11 cellular contexts compared by ENCODE assay signal in genomic region chr4:153645183-153645582, GRCh38. TPM values are rescaled to one million over a fixed set of nuclear protein-coding genes. Genes with fewer than 3 reads are reported as not detected.
DNase-seq lines count a peak whose midpoint lies in the region; ATAC-seq and TF ChIP-seq lines count a peak whose summit lies in the region.
"Had no signal": no experiment of that assay in that cellular context is flagged by ENCODE, and none has a peak within 500 bp of the region (broad histone marks: within the 10 kb centered on the region; RNA-seq: fewer than 3 reads in every experiment).

No MANE protein-coding gene starts in this region.

- H3K9me3 ChIP-seq in IMR-90 (ENCODE audit: control insufficient read depth, insufficient read depth, low read length): peaks cover 3% of the 10 kb centered on the region

- H3K9me3 Mint-ChIP-seq in activated CD4-positive, alpha-beta T cell treated with anti-CD3 and anti-CD28 coated beads, Interleukin-2, amount 10 ng/mL, durations not matched to agents 24 days and 14 days: no peaks in the 10 kb centered on the region
- no peaks in the 10 kb centered on the region for H3K9me3 Mint-ChIP-seq in neural crest cell
- H3K9me3 Mint-ChIP-seq in effector memory CD8-positive, alpha-beta T cell: no peaks in the 10 kb centered on the region

- ATAC-seq in IMR-90 (ENCODE audit: low read depth): no peak
- ATAC-seq in effector memory CD8-positive, alpha-beta T cell (replicated peaks): no peak

- no peak for TF ChIP-seq RAD21 in IMR-90 (IDR thresholded peaks at IDR 0.05; ENCODE audit: low read length)

- H2AK5ac ChIP-seq in IMR-90 (ENCODE audit: low read depth, low read length): no peak overlapping the region

- no peak overlapping the region for H2BK120ac ChIP-seq in IMR-90 (ENCODE audit: low read depth, low read length)

- no peak overlapping the region for H3K4ac ChIP-seq in IMR-90 (ENCODE audit: low read depth, low read length)

- no peak overlapping the region for H2BK20ac ChIP-seq in IMR-90 (ENCODE audit: low read depth, low read length)

- no peak for TF ChIP-seq POLR2A in IMR-90 (IDR thresholded peaks at IDR 0.05; ENCODE audit: low read depth, low read length)

- no peak overlapping the region for H4K91ac ChIP-seq in IMR-90 (ENCODE audit: insufficient read depth, low read depth, low read length)

- no peaks in the 10 kb centered on the region for H3K4me1 ChIP-seq in IMR-90 (ENCODE audit: control insufficient read depth, insufficient read depth, low read length)

- in situ Hi-C loops in IMR-90 (cut with MboI; ENCODE audit: low sequenced_read_pairs): no loop called here

- no TSS peak for BruUV-seq in IMR-90 (replicated peaks; lab: Mats Ljungman, UMichigan)

- H2AK9ac ChIP-seq in IMR-90 (replicated peaks; ENCODE audit: low read depth, low read length, poor library complexity): no peak overlapping the region

- no peaks in the 10 kb centered on the region for H3K79me1 ChIP-seq in IMR-90 (ENCODE audit: low read depth in 1 of 2, low read length in 2 of 2)

- no peak overlapping the region for H3K9ac ChIP-seq in IMR-90 (ENCODE audit: low read depth, low read length)

- H3K9me1 ChIP-seq in IMR-90 (ENCODE audit: insufficient read depth, low read length): no peaks in the 10 kb centered on the region

- dilution Hi-C loops in IMR-90 (cut with HindIII; ENCODE audit: low sequenced_read_pairs, unreplicated experiment): no loop called here

- no peak overlapping the region for H3K27ac ChIP-seq in IMR-90 (ENCODE audit: insufficient read depth, low read length)
- no peak overlapping the region for H3K27ac ChIP-seq in caudate nucleus (ENCODE audit: low read depth, low read length)

- H3K27ac Mint-ChIP-seq in activated CD4-positive, alpha-beta T cell treated with anti-CD3 and anti-CD28 coated beads, Interleukin-2, amount 10 ng/mL, durations not matched to agents 24 days and 14 days: no peak overlapping the region
- no peak overlapping the region for H3K27ac Mint-ChIP-seq in neural crest cell (ENCODE audit: unreplicated experiment)
- H3K27ac Mint-ChIP-seq in effector memory CD8-positive, alpha-beta T cell: no peak overlapping the region
- H3K27ac Mint-ChIP-seq: nephron; stimulated activated naive CD8-positive, alpha-beta T cell treated with anti-CD3 and anti-CD28 coated beads, Interleukin-15, Interleukin-2, amounts not matched to agents 100 ng/mL and 50 ng/mL, for 24 hours had no signal

- H3K4me3 Mint-ChIP-seq in activated CD4-positive, alpha-beta T cell treated with anti-CD3 and anti-CD28 coated beads, Interleukin-2, amount 10 ng/mL, durations not matched to agents 24 days and 14 days: no peak overlapping the region
- H3K4me3 Mint-ChIP-seq in neural crest cell: no peak overlapping the region
- H3K4me3 Mint-ChIP-seq in effector memory CD8-positive, alpha-beta T cell: no peak overlapping the region
- H3K4me3 Mint-ChIP-seq: nephron; stimulated activated naive CD8-positive, alpha-beta T cell treated with anti-CD3 and anti-CD28 coated beads, Interleukin-15, Interleukin-2, amounts not matched to agents 100 ng/mL and 50 ng/mL, for 24 hours had no signal

- no peak overlapping the region for H2BK15ac ChIP-seq in IMR-90 (ENCODE audit: low read depth, low read length)

- H2AFZ ChIP-seq in IMR-90 (replicated peaks; ENCODE audit: low read length, poor library complexity): no peak overlapping the region

- no peak overlapping the region for H3K18ac ChIP-seq in IMR-90 (ENCODE audit: low read depth, low read length)

- TF ChIP-seq CTCF in IMR-90 (conservative IDR thresholded peaks at IDR 0.05; ENCODE audit: low read depth, low read length): peak; percentile 15; the same call in 1 of the 2 replicates
- 0 out of 2 replicates have a peak, but pooled peaks have one; percentile 21 for TF ChIP-seq CTCF in WI38 (IDR thresholded peaks at IDR 0.05; ENCODE audit: low read depth, low read length)
- TF ChIP-seq CTCF in neural crest cell (conservative IDR thresholded peaks at IDR 0.05): peak; percentile 45

- H4K20me1 ChIP-seq in IMR-90 (ENCODE audit: insufficient read depth, low read length): no peaks in the 10 kb centered on the region

- H3K4me3 ChIP-seq in IMR-90 (ENCODE audit: insufficient read depth, low read depth, low read length) (no peak overlapping the region), WI38 (ENCODE audit: low read depth, low read length) (no peak overlapping the region)

- H4K5ac ChIP-seq in IMR-90 (ENCODE audit: low read depth, low read length): no peak overlapping the region

- WGBS in IMR-90 (ENCODE audit: extremely low coverage in 2 of 2, insufficient read length in 1 of 2), 2 experiments: no CpG with 5 or more reads among the region's 1 CpG

- no peaks in the 10 kb centered on the region for H3K36me3 ChIP-seq in IMR-90 (ENCODE audit: control insufficient read depth, insufficient read depth, low read length)

- no peak overlapping the region for H3K56ac ChIP-seq in IMR-90 (ENCODE audit: extremely low read depth, insufficient read depth, low read length)

- H3K23ac ChIP-seq in IMR-90 (ENCODE audit: low read depth, low read length): no peak overlapping the region

- no peak overlapping the region for H3K4me2 ChIP-seq in IMR-90 (ENCODE audit: low read depth, low read length)

- H3K14ac ChIP-seq in IMR-90 (replicated peaks; ENCODE audit: low read depth, low read length): no peak overlapping the region

- CTCF ChIA-PET in IMR-90 (lab: Yijun Ruan, JAX): interaction anchor here (0.6 kb wide), 1 partner anchor 106 kb away, joined by 3 read pairs; no protein-coding TSS in a partner anchor

- H3K4me1 Mint-ChIP-seq in activated CD4-positive, alpha-beta T cell treated with anti-CD3 and anti-CD28 coated beads, Interleukin-2, amount 10 ng/mL, durations not matched to agents 24 days and 14 days: peaks cover 24% of the 10 kb centered on the region
- H3K4me1 Mint-ChIP-seq in neural crest cell: peaks cover 8% of the 10 kb centered on the region
- peaks cover 2 to 4% of the 10 kb centered on the region in 2 donors for H3K4me1 Mint-ChIP-seq in effector memory CD8-positive, alpha-beta T cell (ENCODE audit: low read depth in 2 of 2)
- H3K4me1 Mint-ChIP-seq: nephron had no signal

- DNase-seq in activated CD4-positive, alpha-beta T cell treated with anti-CD3 and anti-CD28 coated beads, Interleukin-2, amount 10 ng/mL, durations not matched to agents 24 days and 14 days: peak; percentile 57
- DNase-seq in activated CD4-positive, alpha-beta T cell treated with anti-CD3 and anti-CD28 coated beads, Interleukin-2, amount 50 U/mL, for 1 hour: no peak
- DNase-seq in IMR-90 (no peak), neural crest cell (ENCODE audit: low read depth, low spot score) (no peak), caudate nucleus (lab: John Stamatoyannopoulos, UW) (no peak), glomerular visceral epithelial cell (ENCODE audit: extremely low spot score) (no peak)
- no peak for DNase-seq in effector memory CD8-positive, alpha-beta T cell
- DNase-seq: NCI-H1105 had no signal

- no peaks in the 10 kb centered on the region for H3K27me3 Mint-ChIP-seq in activated CD4-positive, alpha-beta T cell treated with anti-CD3 and anti-CD28 coated beads, Interleukin-2, amount 10 ng/mL, durations not matched to agents 24 days and 14 days
- no peaks in the 10 kb centered on the region for H3K27me3 Mint-ChIP-seq in neural crest cell (ENCODE audit: low read depth)
- no peaks in the 10 kb centered on the region for H3K27me3 Mint-ChIP-seq in effector memory CD8-positive, alpha-beta T cell
- H3K27me3 Mint-ChIP-seq: stimulated activated naive CD8-positive, alpha-beta T cell treated with anti-CD3 and anti-CD28 coated beads, Interleukin-15, Interleukin-2, amounts not matched to agents 100 ng/mL and 50 ng/mL, for 24 hours had no signal

- H4K8ac ChIP-seq in IMR-90 (ENCODE audit: low read depth in 2 of 2, low read length in 2 of 2): no peak overlapping the region

- H2BK5ac ChIP-seq in IMR-90 (ENCODE audit: low read depth, low read length, poor library complexity, severe bottlenecking): no peak overlapping the region

- POLR2A ChIA-PET in IMR-90 (lab: Charles Lee; ENCODE audit: unreplicated experiment): no interaction called here

- no peaks in the 10 kb centered on the region; the same call in 1 of the 2 replicates for H3K27me3 ChIP-seq in IMR-90 (ENCODE audit: control insufficient read depth, insufficient read depth, low read length)

- peaks cover 2% of the 10 kb centered on the region for H3K36me3 Mint-ChIP-seq in activated CD4-positive, alpha-beta T cell treated with anti-CD3 and anti-CD28 coated beads, Interleukin-2, amount 10 ng/mL, durations not matched to agents 24 days and 14 days (ENCODE audit: low read depth)
- H3K36me3 Mint-ChIP-seq in neural crest cell (ENCODE audit: low read depth): peaks cover 2% of the 10 kb centered on the region
- no peaks in the 10 kb centered on the region for H3K36me3 Mint-ChIP-seq in effector memory CD8-positive, alpha-beta T cell (ENCODE audit: insufficient read depth)

- intact Hi-C loops in activated CD4-positive, alpha-beta T cell treated with anti-CD3 and anti-CD28 coated beads, Interleukin-2, amount 10 ng/mL, durations not matched to agents 24 days and 14 days (cut with micrococcal nuclease): loop anchor here (2.0 kb wide), 1 partner anchor 106 kb away; no protein-coding TSS in a partner anchor
- intact Hi-C loops in IMR-90 (cut with micrococcal nuclease): loop anchor here (5.0 kb wide), 1 partner anchor 107 kb away; no protein-coding TSS in a partner anchor

TF ChIP-seq in IMR-90, 13 proteins besides CTCF, POLR2A, EP300 and RAD21 (continues in another document):
- TF ChIP-seq MXI1 (IDR thresholded peaks at IDR 0.05; ENCODE audit: borderline replicate concordance, low read depth, low read length): no peak
- TF ChIP-seq SMC3 (IDR thresholded peaks at IDR 0.05; ENCODE audit: low read depth, low read length): no peak
- no peak for TF ChIP-seq FOS (IDR thresholded peaks at IDR 0.05; ENCODE audit: low read depth, low read length)
- no peak for TF ChIP-seq RFX5 (IDR thresholded peaks at IDR 0.05; ENCODE audit: low read depth, low read length)
- no peak for TF ChIP-seq BHLHE40 (IDR thresholded peaks at IDR 0.05; ENCODE audit: low read depth, low read length)

RNA-seq across cellular contexts. Expression of gene TLR2, which starts 38.9 kb away (rescaled TPM):
- total RNA-seq in activated CD4-positive, alpha-beta T cell treated with anti-CD3 and anti-CD28 coated beads, Interleukin-2, amount 10 ng/mL, durations not matched to agents 24 days and 14 days: 0.21 and 0.47 TPM in 2 replicates
- total RNA-seq in IMR-90 (2012; rRNA removed) (under 0.01 TPM in 2 replicates), neural crest cell (0.28 and 0.71 TPM in 2 replicates)
- polyA plus RNA-seq in IMR-90 (2012; rRNA removed): 0.03 TPM in 1 of 2 replicates, not detected in the other
- polyA plus RNA-seq in IMR-90 (2012; cell fraction: cytosol; rRNA removed): 0.01 TPM in 1 of 2 replicates, not detected in the other
- 0.03 and 0.09 TPM in 2 replicates for polyA plus RNA-seq in IMR-90 (2012; cell fraction: nucleus; rRNA removed; ENCODE audit: low replicate concordance)
